8 cellular contexts compared by ENCODE assay signal in the genomic region with DNA sequence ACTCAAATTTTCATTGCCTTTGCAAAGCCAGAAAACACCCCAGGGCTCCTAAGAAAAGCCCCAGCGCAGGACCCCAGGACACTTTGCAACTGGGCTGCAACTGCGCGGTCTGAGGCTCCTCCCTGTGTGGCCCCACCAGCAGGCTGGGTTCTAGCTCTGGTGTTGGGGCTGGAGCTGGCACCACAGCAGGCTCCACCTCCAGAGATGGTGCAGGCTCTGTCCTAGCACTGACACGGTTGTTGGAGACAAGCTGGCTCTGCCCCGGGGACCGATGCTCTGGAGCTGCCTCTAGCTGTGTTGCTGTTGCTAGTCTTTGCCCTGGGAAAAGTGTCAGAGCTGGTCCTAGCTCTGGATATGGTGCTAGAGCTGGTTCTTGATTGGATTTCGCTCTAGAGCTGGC. TPM values are rescaled to one million over a fixed set of nuclear protein-coding genes. Genes with fewer than 3 reads are reported as not detected.
A peak's percentile ranks its signal among the peaks of the same experiment; 100 is the strongest.
DNase-seq lines count a peak whose midpoint lies in the region; ATAC-seq and TF ChIP-seq lines count a peak whose summit lies in the region.

No MANE protein-coding gene starts in this region.

- in situ Hi-C loops in GM13977 (cut with MboI; ENCODE audit: low pct_unique_long_range_greater_than_20kb, low sequenced_read_pairs, unreplicated experiment) = no loop called here

- H3K4me1 ChIP-seq in Peyer's patch = peaks cover 0 to 32% (median 16%) of the 10 kb centered on the region in 4 donors

- no peak for TF ChIP-seq CTCF in Peyer's patch (IDR thresholded peaks at IDR 0.05)
- TF ChIP-seq CTCF in GM13977 (IDR thresholded peaks at IDR 0.05; ENCODE audit: extremely low read depth, insufficient read depth, missing control alignments) = no peak

- intact Hi-C loops in sciatic nerve (cut with DNase I) = no loop called here

- TF ChIP-seq POLR2A in Peyer's patch (IDR thresholded peaks at IDR 0.05) = no peak
- TF ChIP-seq POLR2A in erythroblast (IDR thresholded peaks at IDR 0.05; ENCODE audit: low read length) = no peak

- peaks cover 0 to 22% (median 0%) of the 10 kb centered on the region in 3 donors for H3K36me3 ChIP-seq in Peyer's patch

- H3K4me3 ChIP-seq in GM08714 (ENCODE audit: low read length) (peak overlapping the region; percentile 82; the same call in 1 of the 2 replicates), Peyer's patch (peak overlapping the region in 3 of 4 donors; percentile 83 to 89 (median 86))

- H3K27me3 ChIP-seq in Peyer's patch = no peaks in the 10 kb centered on the region

- H3K27ac ChIP-seq in Peyer's patch = no peak overlapping the region

- DNase-seq in Peyer's patch (no peak), erythroblast (lab: John Stamatoyannopoulos, UW) (peak; percentile 59 to 61), sciatic nerve (ENCODE audit: low spot score) (no peak), GM13977 (ENCODE audit: low spot score) (no peak), GOT3 (lab: John Stamatoyannopoulos, UW) (no peak)

- ATAC-seq in sciatic nerve (peak; percentile 7), HG03025 (IDR thresholded peaks at IDR 0.05; ENCODE audit: low FRiP score, unreplicated experiment) (no peak)
- no peak for ATAC-seq in activated CD4-positive, CD25-positive, alpha-beta regulatory T cell treated with anti-CD3 and anti-CD28 coated beads, Interleukin-2, amount 50 U/mL, for 24 hours

- H3K9me3 ChIP-seq in Peyer's patch = no peaks in the 10 kb centered on the region

RNA-seq across cellular contexts. Expression of a gene that starts 13.6 kb away (rescaled TPM):
- total RNA-seq in Peyer's patch = 10 to 100 TPM in 1 of 4 donors, 1 to 10 TPM in 3; 1.1 to 28.1 (median 4.4) TPM
- 5.5 TPM for total RNA-seq in sciatic nerve

RNA-seq across cellular contexts. Expression of a gene that starts 16.8 kb away (rescaled TPM):
- 1 to 10 TPM in 3 of 4 donors, under 1 TPM in 1; 0.70 to 5.8 (median 2.6) TPM for total RNA-seq in Peyer's patch
- total RNA-seq in sciatic nerve = 11.6 TPM

RNA-seq across cellular contexts. Expression of a gene that starts 19.2 kb away (rescaled TPM):
- total RNA-seq in Peyer's patch = 10 to 100 TPM in 1 of 4 donors, 1 to 10 TPM in 3; 4.7 to 17.3 (median 5.6) TPM
- 7.0 TPM for total RNA-seq in sciatic nerve

RNA-seq across cellular contexts. Expression of a gene that starts 28.9 kb away (rescaled TPM):
- total RNA-seq in Peyer's patch (not detected), sciatic nerve (not detected)

RNA-seq across cellular contexts. Expression of a gene that starts 35.2 kb away (rescaled TPM):
- 1 to 10 TPM in 2 of 4 donors, not detected in 2; 1.5 to 9.3 TPM for total RNA-seq in Peyer's patch
- not detected for total RNA-seq in sciatic nerve

Comparison
In these comparisons a context has a peak if more than half of its experiments do, and no peak if none do; other contexts are left out.
1. DNase-seq: peak in erythroblast (2 of 2); none in Peyer's patch (0 of 3), sciatic nerve (single experiment), GM13977 (single experiment) and GOT3 (single experiment).